ENCODE assay signal across 13 cellular contexts in genomic region chr11:85718126-85718943, GRCh38. TPM values are rescaled to one million over a fixed set of nuclear protein-coding genes. Genes with fewer than 3 reads are reported as not detected.
DNase-seq lines count a peak whose midpoint lies in the region; TF ChIP-seq lines count a peak whose summit lies in the region.
"Had no signal": no experiment of that assay in that cellular context is flagged by ENCODE, and none has a peak within 500 bp of the region (broad histone marks: within the 10 kb centered on the region; RNA-seq: fewer than 3 reads in every experiment).

No MANE protein-coding gene starts in this region.

- H3K9me3 ChIP-seq in HEK293 (ENCODE audit: control insufficient read depth, insufficient read depth, low read depth, low read length) (no peaks in the 10 kb centered on the region), mammary epithelial cell (replicated peaks; ENCODE audit: insufficient read depth, low read length) (no peaks in the 10 kb centered on the region), iPS-20b (ENCODE audit: insufficient read depth, low read depth, low read length) (no peaks in the 10 kb centered on the region), skeletal muscle satellite cell (replicated peaks; ENCODE audit: low read length) (no peaks in the 10 kb centered on the region)
- H3K9me3 ChIP-seq: colonic mucosa had no signal

- BruUV-seq in mammary epithelial cell (replicated peaks; lab: Mats Ljungman, UMichigan): no TSS peak

- no peak overlapping the region; the same call in 1 of the 2 replicates for H3K4me3 ChIP-seq in HEK293 (ENCODE audit: low read depth, low read length)
- H3K4me3 ChIP-seq in mammary epithelial cell (replicated peaks in 1 of 3; ENCODE audit: insufficient read depth in 1 of 3, low read depth in 2 of 3, low read length in 3 of 3): no peak overlapping the region
- H3K4me3 ChIP-seq in iPS-20b (ENCODE audit: low read length): peak overlapping the region; percentile 13; the same call in 1 of the 2 replicates
- H3K4me3 ChIP-seq in skeletal muscle satellite cell (ENCODE audit: low read length): peak overlapping the region; percentile 65
- H3K4me3 ChIP-seq: colonic mucosa had no signal

- H3K4me1 ChIP-seq in HEK293 (ENCODE audit: control insufficient read depth, insufficient read depth, low read length): no peaks in the 10 kb centered on the region
- peaks cover 20% of the 10 kb centered on the region for H3K4me1 ChIP-seq in mammary epithelial cell (ENCODE audit: insufficient read depth, low read length)
- H3K4me1 ChIP-seq in iPS-20b (ENCODE audit: insufficient read depth, low read length): peaks cover 33% of the 10 kb centered on the region; the same call in 1 of the 2 replicates
- peaks cover 18% of the 10 kb centered on the region for H3K4me1 ChIP-seq in skeletal muscle satellite cell (ENCODE audit: control insufficient read depth, insufficient read depth, low read length)
- H3K4me1 ChIP-seq: colonic mucosa had no signal

- WGBS in mammary epithelial cell (ENCODE audit: low coverage, missing lambda C conversion rate): 89% methylated on average over 7 of the region's 7 CpGs

- no peaks in the 10 kb centered on the region for H3K36me3 ChIP-seq in HEK293 (ENCODE audit: control insufficient read depth in 2 of 2, insufficient read depth in 1 of 2, low read length in 2 of 2)
- no peaks in the 10 kb centered on the region for H3K36me3 ChIP-seq in mammary epithelial cell (ENCODE audit: insufficient read depth, low read length)
- no peaks in the 10 kb centered on the region for H3K36me3 ChIP-seq in iPS-20b (ENCODE audit: insufficient read depth, low read depth, low read length)
- H3K36me3 ChIP-seq in skeletal muscle satellite cell (ENCODE audit: insufficient read depth, low read length): no peaks in the 10 kb centered on the region
- H3K36me3 ChIP-seq: colonic mucosa had no signal

- CTCF ChIA-PET in HEK293 (lab: Yijun Ruan, JAX) (interaction anchor here (0.6 to 1.0 kb wide), 2 partner anchors 11 to 500 kb away, joined by 3 to 4 read pairs; no protein-coding TSS in a partner anchor), mammary epithelial cell (lab: Charles Lee; ENCODE audit: low non-redundant PET) (interaction anchor here (0.5 kb wide), 1 partner anchor 24 kb away, joined by 13 read pairs; no protein-coding TSS in a partner anchor)

- in situ Hi-C loops in mammary epithelial cell (cut with MboI; ENCODE audit: low sequenced_read_pairs in 2 of 2): no loop called here

- TF ChIP-seq CTCF in HEK293 (tag by site-specific recombination; IDR thresholded peaks at IDR 0.05) (no peak), mammary epithelial cell (conservative IDR thresholded peaks at IDR 0.05 in 1 of 2, IDR thresholded peaks at IDR 0.05 in 1 of 2; ENCODE audit: extremely low read depth in 1 of 2, insufficient read depth in 1 of 2, low read depth in 1 of 2, low read length in 2 of 2) (no peak)

- DNase-seq in mammary epithelial cell (no peak), NCI-H345 (lab: John Stamatoyannopoulos, UW) (no peak), NK-92 (lab: John Stamatoyannopoulos, UW; ENCODE audit: unreplicated experiment) (no peak), NCI-H2107 treated with DMSO at 0.1 percent for 48 hours (lab: John Stamatoyannopoulos, UW; ENCODE audit: unreplicated experiment) (no peak)
- no peak for DNase-seq in stimulated activated CD4-positive, alpha-beta T cell treated with anti-CD3 and anti-CD28 coated beads, Interleukin-15, amount 100 ng/mL, for 24 hours
- DNase-seq: activated CD8-positive, alpha-beta memory T cell treated with anti-CD3 and anti-CD28 coated beads, Interleukin-2, amount 50 U/mL, for 4 hours; colonic mucosa; DMS153; NCI-H2081; stimulated activated CD4-positive, alpha-beta T cell treated with anti-CD3 and anti-CD28 coated beads, Interleukin-2, amount 100 ng/mL, for 24 hours had no signal

- H3K27me3 ChIP-seq in mammary epithelial cell (ENCODE audit: insufficient read depth, low read length): no peaks in the 10 kb centered on the region
- no peaks in the 10 kb centered on the region for H3K27me3 ChIP-seq in iPS-20b (ENCODE audit: insufficient read depth, low read length)
- no peaks in the 10 kb centered on the region for H3K27me3 ChIP-seq in skeletal muscle satellite cell (ENCODE audit: control insufficient read depth, insufficient read depth, low read length)
- H3K27me3 ChIP-seq: colonic mucosa had no signal

- intact Hi-C loops in mammary epithelial cell (cut with micrococcal nuclease): no loop called here

- dilution Hi-C loops in mammary epithelial cell (cut with HindIII; ENCODE audit: low sequenced_read_pairs): no loop called here

- H3K27ac ChIP-seq in HEK293 (ENCODE audit: extremely low read depth, low read depth, low read length) (no peak overlapping the region), mammary epithelial cell (ENCODE audit: insufficient read depth, low read depth, low read length) (no peak overlapping the region), iPS-20b (ENCODE audit: low read length) (peak overlapping the region; percentile 80)
- H3K27ac ChIP-seq: colonic mucosa had no signal

- POLR2A ChIA-PET in HEK293 (lab: Yijun Ruan, JAX): interaction anchor here (0.8 to 1.5 kb wide), 3 partner anchors 12 to 71 kb away, joined by 3 to 4 read pairs (median 3); partner anchors contain the start of gene TMEM126A

- no peak overlapping the region for H3K9ac ChIP-seq in mammary epithelial cell (ENCODE audit: insufficient read depth, low read length)
- H3K9ac ChIP-seq in iPS-20b (ENCODE audit: low read depth, low read length): peak overlapping the region; percentile 57; the same call in 1 of the 2 replicates
- H3K9ac ChIP-seq in skeletal muscle satellite cell (ENCODE audit: low read depth, low read length): peak overlapping the region; percentile 82

- H3K79me2 ChIP-seq in mammary epithelial cell (ENCODE audit: insufficient read depth, low read length): no peaks in the 10 kb centered on the region

- H3K4me2 ChIP-seq in mammary epithelial cell (ENCODE audit: insufficient read depth, low read depth, low read length): peak overlapping the region; percentile 34
- H3K4me2 ChIP-seq in skeletal muscle satellite cell (ENCODE audit: low read length): peak overlapping the region; percentile 78

- peak overlapping the region; percentile 0 for H2AFZ ChIP-seq in mammary epithelial cell (ENCODE audit: low read depth, low read length)

- H4K20me1 ChIP-seq in mammary epithelial cell (ENCODE audit: insufficient read depth, low read length): no peaks in the 10 kb centered on the region

TF ChIP-seq in HEK293, 187 proteins besides CTCF, POLR2A, EP300 and RAD21:
- TF ChIP-seq ZNF335 (tag by site-specific recombination; conservative IDR thresholded peaks at IDR 0.05) (peak; percentile 60), ZNF600 (tag by site-specific recombination; IDR thresholded peaks at IDR 0.05) (no peak), ZNF394 (tag by site-specific recombination; IDR thresholded peaks at IDR 0.05; ENCODE audit: borderline replicate concordance) (no peak)

RNA-seq across cellular contexts. Expression of gene CCDC89, which starts 32.3 kb away (rescaled TPM):
- total RNA-seq in mammary epithelial cell: 1 to 10 TPM in 1 of 2 donors, under 1 TPM in 1; 0.56 to 2.0 TPM
- polyA plus RNA-seq in mammary epithelial cell: not detected
- not detected for polyA minus RNA-seq in mammary epithelial cell
- total RNA-seq in skeletal muscle satellite cell (2012; rRNA removed): 3.7 and 4.6 TPM in 2 replicates

RNA-seq across cellular contexts. Expression of gene CREBZF, which starts 53.4 kb away (rescaled TPM):
- total RNA-seq in mammary epithelial cell: 10 to 100 TPM; 26.1 to 30.2 TPM
- 8.7 TPM for polyA plus RNA-seq in mammary epithelial cell
- polyA minus RNA-seq in mammary epithelial cell: 12.3 TPM
- 23.4 and 31.7 TPM in 2 replicates for total RNA-seq in skeletal muscle satellite cell (2012; rRNA removed)

Comparison
In these comparisons a context has a peak if more than half of its experiments do, and no peak if none do; other contexts are left out.
1. H3K4me3 ChIP-seq: peak in iPS-20b (single experiment) and skeletal muscle satellite cell (single experiment); none in HEK293 (single experiment) and mammary epithelial cell (0 of 3).